Comparison of ENCODE assay signal across 24 cellular contexts in genomic region chr3:101189786-101190185, GRCh38.
DNase-seq lines count a peak whose midpoint lies in the region; ATAC-seq and TF ChIP-seq lines count a peak whose summit lies in the region.
"Had no signal": no experiment of that assay in that cellular context is flagged by ENCODE, and none has a peak within 500 bp of the region (broad histone marks: within the 10 kb centered on the region; RNA-seq: fewer than 3 reads in every experiment).

No MANE protein-coding gene starts in this region.

- WGBS in IMR-90 (ENCODE audit: extremely low coverage in 2 of 2, insufficient read length in 1 of 2), 2 experiments: no CpG with 5 or more reads among the region's 2 CpGs

- no peak for TF ChIP-seq RAD21 in IMR-90 (IDR thresholded peaks at IDR 0.05; ENCODE audit: low read length)

- H3K9me1 ChIP-seq in IMR-90 (ENCODE audit: insufficient read depth, low read length): peaks cover 3% of the 10 kb centered on the region; the same call in 1 of the 2 replicates

- H3K27me3 ChIP-seq in AG04450 (ENCODE audit: control insufficient read depth, insufficient read depth, low read length) (no peaks in the 10 kb centered on the region), IMR-90 (ENCODE audit: control insufficient read depth, insufficient read depth, low read length) (no peaks in the 10 kb centered on the region)
- H3K27me3 ChIP-seq: adrenal gland, esophagus muscularis mucosa, heart left ventricle, right atrium auricular region, transverse colon had no signal

- H3K23ac ChIP-seq in IMR-90 (ENCODE audit: low read depth, low read length): no peak overlapping the region

- no peak overlapping the region for H4K5ac ChIP-seq in IMR-90 (ENCODE audit: low read depth, low read length)

- H3K9ac ChIP-seq in IMR-90 (ENCODE audit: low read depth, low read length): no peak overlapping the region

- no peak overlapping the region for H4K91ac ChIP-seq in IMR-90 (ENCODE audit: insufficient read depth, low read depth, low read length)

- CTCF ChIA-PET in AG04450 (lab: Charles Lee): interaction anchor here (1.5 kb wide), 1 partner anchor 296 kb away, joined by 12 read pairs; no protein-coding TSS in a partner anchor
- CTCF ChIA-PET in IMR-90 (lab: Yijun Ruan, JAX): interaction anchor here (0.9 to 1.3 kb wide), 3 partner anchors 8 to 297 kb away, joined by 3 to 4 read pairs (median 3); no protein-coding TSS in a partner anchor

- no peak overlapping the region for H3K4me3 ChIP-seq in AG04450 (ENCODE audit: low read depth, low read length)
- H3K4me3 ChIP-seq in IMR-90 (ENCODE audit: insufficient read depth, low read depth, low read length): no peak overlapping the region
- no peak overlapping the region for H3K4me3 ChIP-seq in choroid plexus epithelial cell (ENCODE audit: low read depth, low read length)
- H3K4me3 ChIP-seq: adrenal gland, esophagus muscularis mucosa, heart left ventricle, right atrium auricular region, transverse colon had no signal

- peak; percentile 82 for ATAC-seq in IMR-90 (ENCODE audit: low read depth)
- no peak for ATAC-seq in HG02981 (IDR thresholded peaks at IDR 0.05; ENCODE audit: unreplicated experiment)
- ATAC-seq in HG02798 (IDR thresholded peaks at IDR 0.05; ENCODE audit: poor library complexity, unreplicated experiment): no peak
- ATAC-seq in GM21381 (IDR thresholded peaks at IDR 0.05; ENCODE audit: unreplicated experiment): no peak
- no peak for ATAC-seq in GM21367 (IDR thresholded peaks at IDR 0.05; ENCODE audit: unreplicated experiment)
- ATAC-seq: activated CD8-positive, alpha-beta T cell treated with anti-CD3 and anti-CD28 coated beads for 36 hours; heart left ventricle; naive thymus-derived CD4-positive, alpha-beta T cell; stimulated activated naive CD8-positive, alpha-beta T cell treated with anti-CD3 and anti-CD28 coated beads, Interleukin-15, amount 100 ng/mL, for 72 hours had no signal

- H3K56ac ChIP-seq in IMR-90 (ENCODE audit: extremely low read depth, insufficient read depth, low read length): no peak overlapping the region

- H3K18ac ChIP-seq in IMR-90 (ENCODE audit: low read depth, low read length): peak overlapping the region; percentile 72; the same call in 1 of the 2 replicates

- H2BK5ac ChIP-seq in IMR-90 (ENCODE audit: low read depth, low read length, poor library complexity, severe bottlenecking): peak overlapping the region; percentile 65

- H3K4me2 ChIP-seq in IMR-90 (ENCODE audit: low read depth, low read length): no peak overlapping the region

- peaks cover 3% of the 10 kb centered on the region; the same call in 1 of the 2 replicates for H3K4me1 ChIP-seq in IMR-90 (ENCODE audit: control insufficient read depth, insufficient read depth, low read length)
- H3K4me1 ChIP-seq: adrenal gland, esophagus muscularis mucosa, heart left ventricle, right atrium auricular region, transverse colon had no signal

- no peak overlapping the region for H2BK120ac ChIP-seq in IMR-90 (ENCODE audit: low read depth, low read length)

- H2AFZ ChIP-seq in IMR-90 (replicated peaks; ENCODE audit: low read length, poor library complexity): no peak overlapping the region

- POLR2A ChIA-PET in AG04450 (lab: Yijun Ruan, JAX) (no interaction called here), IMR-90 (lab: Charles Lee; ENCODE audit: unreplicated experiment) (no interaction called here)

- no peaks in the 10 kb centered on the region for H3K36me3 ChIP-seq in IMR-90 (ENCODE audit: control insufficient read depth, insufficient read depth, low read length)
- H3K36me3 ChIP-seq: adrenal gland, esophagus muscularis mucosa, heart left ventricle, right atrium auricular region, transverse colon had no signal

- H3K14ac ChIP-seq in IMR-90 (replicated peaks; ENCODE audit: low read depth, low read length): no peak overlapping the region

- TF ChIP-seq CTCF in AG04450 (IDR thresholded peaks at IDR 0.05; ENCODE audit: low read depth, low read length) (no peak), IMR-90 (conservative IDR thresholded peaks at IDR 0.05; ENCODE audit: low read depth, low read length) (no peak), choroid plexus epithelial cell (conservative IDR thresholded peaks at IDR 0.05; ENCODE audit: low read depth, low read length) (no peak)

- no peaks in the 10 kb centered on the region for H4K20me1 ChIP-seq in IMR-90 (ENCODE audit: insufficient read depth, low read length)

- H2AK9ac ChIP-seq in IMR-90 (replicated peaks; ENCODE audit: low read depth, low read length, poor library complexity): no peak overlapping the region

- TF ChIP-seq POLR2A in IMR-90 (IDR thresholded peaks at IDR 0.05; ENCODE audit: low read depth, low read length): no peak

- dilution Hi-C loops in IMR-90 (cut with HindIII; ENCODE audit: low sequenced_read_pairs, unreplicated experiment): no loop called here

- intact Hi-C loops in IMR-90 (cut with micrococcal nuclease): loop anchor here (5.0 to 10.0 kb wide), 2 partner anchors 237 to 875 kb away; no protein-coding TSS in a partner anchor

- DNase-seq in AG04450 (ENCODE audit: low read depth, low spot score) (peak; percentile 16), IMR-90 (peak; percentile 82), choroid plexus epithelial cell (ENCODE audit: low read depth) (peak; percentile 71), kidney glomerular epithelial cell (lab: John Stamatoyannopoulos, UW) (peak; percentile 41)
- DNase-seq: activated CD4-positive, CD25-positive, alpha-beta regulatory T cell; activated CD8-positive, alpha-beta T cell treated with anti-CD3 and anti-CD28 coated beads for 36 hours; activated gamma-delta T cell; activated T-cell treated with anti-CD3 and anti-CD28 coated beads for 4 hours; adrenal gland; central memory CD4-positive, alpha-beta T cell; heart left ventricle; MM.1S; naive thymus-derived CD4-positive, alpha-beta T cell; NCI-H1436; NCI-H526 treated with DMSO at 0.1 percent for 48 hours; stimulated activated naive CD8-positive, alpha-beta T cell treated with anti-CD3 and anti-CD28 coated beads, Interleukin-15, amount 100 ng/mL, for 72 hours; transverse colon had no signal

- 0 out of 2 replicates have a peak overlapping the region, but pooled peaks have one; percentile 27 for H2BK20ac ChIP-seq in IMR-90 (ENCODE audit: low read depth, low read length)

- in situ Hi-C loops in IMR-90 (cut with MboI; ENCODE audit: low sequenced_read_pairs): loop anchor here (5.0 kb wide), 1 partner anchor 297 kb away; no protein-coding TSS in a partner anchor

- H2AK5ac ChIP-seq in IMR-90 (ENCODE audit: low read depth, low read length): no peak overlapping the region

- H3K9me3 ChIP-seq in AG04450 (ENCODE audit: control insufficient read depth, insufficient read depth, low read length) (no peaks in the 10 kb centered on the region), IMR-90 (ENCODE audit: control insufficient read depth, insufficient read depth, low read length) (no peaks in the 10 kb centered on the region; the same call in 1 of the 2 replicates)
- H3K9me3 ChIP-seq: adrenal gland, esophagus muscularis mucosa, transverse colon had no signal

- H3K4ac ChIP-seq in IMR-90 (ENCODE audit: low read depth, low read length): 0 out of 2 replicates have a peak overlapping the region, but pooled peaks have one; percentile 29

- BruUV-seq in IMR-90 (replicated peaks; lab: Mats Ljungman, UMichigan): no TSS peak

- no peak overlapping the region for H2BK15ac ChIP-seq in IMR-90 (ENCODE audit: low read depth, low read length)

- H3K27ac ChIP-seq in AG04450 (ENCODE audit: low read depth, low read length) (no peak overlapping the region), IMR-90 (ENCODE audit: insufficient read depth, low read length) (no peak overlapping the region)
- H3K27ac ChIP-seq: adrenal gland, C4-2B, esophagus muscularis mucosa, heart left ventricle, right atrium auricular region, transverse colon had no signal

- no peaks in the 10 kb centered on the region for H3K79me1 ChIP-seq in IMR-90 (ENCODE audit: low read depth in 1 of 2, low read length in 2 of 2)

- no peak overlapping the region; a peak in 1 of 4 replicates for H4K8ac ChIP-seq in IMR-90 (ENCODE audit: low read depth in 2 of 2, low read length in 2 of 2)

TF ChIP-seq in IMR-90, 13 proteins besides CTCF, POLR2A, EP300 and RAD21:
- TF ChIP-seq CEBPB (IDR thresholded peaks at IDR 0.05; ENCODE audit: low read depth, low read length): peak; percentile 80
- TF ChIP-seq CHD1 (IDR thresholded peaks at IDR 0.05; ENCODE audit: low read depth, low read length): no peak
TF ChIP-seq in IMR-90: peak in this region for 1.

Comparison
In these comparisons a context has a peak if more than half of its experiments do, and no peak if none do; other contexts are left out.
1. DNase-seq: peak in every context shown above with its lines; median percentile 82 in IMR-90; 71 in choroid plexus epithelial cell; 41 in kidney glomerular epithelial cell; 16 in AG04450.